22 cellular contexts compared by ENCODE assay signal in the genomic region with DNA sequence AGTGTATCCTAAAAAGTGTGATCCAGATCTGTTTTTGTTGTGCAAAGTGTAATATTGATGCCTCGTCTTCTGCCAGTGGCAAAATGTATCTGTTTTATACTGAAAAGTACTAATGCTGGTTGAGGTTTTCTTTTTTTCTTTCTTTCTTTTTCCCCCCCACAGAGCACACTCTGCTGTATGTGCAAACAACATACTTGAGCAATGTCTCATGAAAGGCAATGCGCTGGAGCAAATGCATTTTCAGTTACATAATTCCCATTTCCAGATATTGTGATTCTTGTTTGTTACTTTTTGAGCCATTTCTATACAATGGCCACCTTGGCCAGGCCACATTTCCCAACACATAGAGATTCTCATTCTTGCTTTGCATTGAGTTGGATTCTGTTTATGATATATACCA.
DNase-seq lines count a peak whose midpoint lies in the region; TF ChIP-seq lines count a peak whose summit lies in the region.
"Had no signal": no experiment of that assay in that cellular context is flagged by ENCODE, and none has a peak within 500 bp of the region (broad histone marks: within the 10 kb centered on the region; RNA-seq: fewer than 3 reads in every experiment).

No MANE protein-coding gene starts in this region.

- H3K4me3 ChIP-seq in foreskin fibroblast (ENCODE audit: low read depth in 1 of 2, low read length in 2 of 2): no peak overlapping the region
- H3K4me3 ChIP-seq: esophagus muscularis mucosa, transverse colon had no signal

- peak; percentile 35 for DNase-seq in NCI-H510A treated with DMSO at 0.1 percent for 48 hours (lab: John Stamatoyannopoulos, UW)
- DNase-seq in NCI-H510A (lab: John Stamatoyannopoulos, UW): no peak
- DNase-seq in astrocyte of the hippocampus (ENCODE audit: low read depth, low spot score): peak; percentile 69
- peak; percentile 32 to 72 for DNase-seq in foreskin fibroblast
- peak; percentile 32 for DNase-seq in smooth muscle cell of the brain vasculature (ENCODE audit: low read depth, low spot score)
- DNase-seq in T-helper 9 cell: no peak
- DNase-seq in LoVo (ENCODE audit: low spot score): no peak
- DNase-seq in GF-D8 (lab: John Stamatoyannopoulos, UW): no peak
- DNase-seq: activated CD4-positive, CD25-positive, alpha-beta regulatory T cell; activated CD8-positive, alpha-beta T cell treated with anti-CD3 and anti-CD28 coated beads, Interleukin-2, amount 10 ng/mL, durations not matched to agents 7 days and 5 days; caudate nucleus; CD8-positive, alpha-beta T cell; effector CD4-positive, alpha-beta T cell; H7; kidney glomerular epithelial cell; NCI-H2029; NCI-H526 treated with DMSO at 0.1 percent for 48 hours; SIG-M5; stimulated activated naive CD8-positive, alpha-beta T cell treated with anti-CD3 and anti-CD28 coated beads, Interleukin-15, Interleukin-2, amounts not matched to agents 100 U/mL and 50 U/mL, for 24 hours; T-helper 2 cell; transverse colon had no signal

- no peak for TF ChIP-seq CTCF in foreskin fibroblast (IDR thresholded peaks at IDR 0.05; ENCODE audit: low read depth, low read length)

Comparison
In these comparisons a context has a peak if more than half of its experiments do, and no peak if none do; other contexts are left out.
1. DNase-seq: peak in NCI-H510A treated with DMSO at 0.1 percent for 48 hours (single experiment), astrocyte of the hippocampus (single experiment), foreskin fibroblast (2 of 2) and smooth muscle cell of the brain vasculature (single experiment); none in NCI-H510A (single experiment), T-helper 9 cell (single experiment), LoVo (single experiment) and GF-D8 (single experiment).